ENCODE assay signal across 1 cellular context in the genomic region with DNA sequence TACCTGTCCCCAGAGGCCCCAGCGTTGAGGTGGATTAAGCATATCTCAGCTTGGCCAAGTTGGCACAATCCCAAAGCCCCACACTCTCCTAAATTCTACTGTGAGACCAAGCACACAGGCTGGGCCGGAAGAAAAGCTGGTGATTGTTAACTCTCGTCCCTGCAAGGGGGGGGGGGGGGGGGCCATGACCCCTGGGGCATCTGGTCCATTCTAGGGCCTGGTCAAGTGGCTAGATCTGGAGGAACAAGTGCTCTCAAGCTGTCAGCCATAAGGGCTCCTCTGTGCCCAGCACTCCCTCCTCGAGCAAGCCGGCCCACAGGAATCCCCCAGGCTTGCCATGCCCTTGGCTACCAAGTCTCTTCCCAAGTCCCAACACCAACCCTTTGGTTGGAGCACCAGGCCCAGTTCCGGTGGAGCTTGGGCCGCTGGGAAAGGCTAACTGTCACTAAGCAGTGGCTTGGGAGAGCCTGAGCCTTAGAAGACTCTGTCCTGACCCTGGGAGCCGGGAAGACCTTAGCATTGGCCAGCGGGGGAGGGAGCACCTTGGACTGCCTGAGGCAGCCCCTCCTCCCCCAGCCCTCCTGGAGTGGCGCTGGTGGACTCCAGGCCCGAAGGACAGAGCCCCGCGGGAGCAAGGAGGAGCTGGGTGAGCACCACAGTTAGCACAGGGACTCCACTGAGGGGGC.
TF ChIP-seq lines count a peak whose summit lies in the region.

No MANE protein-coding gene starts in this region.

TF ChIP-seq in K562, 482 proteins besides CTCF, POLR2A, EP300 and RAD21 (continued from another document and continues in another):
- TF ChIP-seq, protein P1, sequence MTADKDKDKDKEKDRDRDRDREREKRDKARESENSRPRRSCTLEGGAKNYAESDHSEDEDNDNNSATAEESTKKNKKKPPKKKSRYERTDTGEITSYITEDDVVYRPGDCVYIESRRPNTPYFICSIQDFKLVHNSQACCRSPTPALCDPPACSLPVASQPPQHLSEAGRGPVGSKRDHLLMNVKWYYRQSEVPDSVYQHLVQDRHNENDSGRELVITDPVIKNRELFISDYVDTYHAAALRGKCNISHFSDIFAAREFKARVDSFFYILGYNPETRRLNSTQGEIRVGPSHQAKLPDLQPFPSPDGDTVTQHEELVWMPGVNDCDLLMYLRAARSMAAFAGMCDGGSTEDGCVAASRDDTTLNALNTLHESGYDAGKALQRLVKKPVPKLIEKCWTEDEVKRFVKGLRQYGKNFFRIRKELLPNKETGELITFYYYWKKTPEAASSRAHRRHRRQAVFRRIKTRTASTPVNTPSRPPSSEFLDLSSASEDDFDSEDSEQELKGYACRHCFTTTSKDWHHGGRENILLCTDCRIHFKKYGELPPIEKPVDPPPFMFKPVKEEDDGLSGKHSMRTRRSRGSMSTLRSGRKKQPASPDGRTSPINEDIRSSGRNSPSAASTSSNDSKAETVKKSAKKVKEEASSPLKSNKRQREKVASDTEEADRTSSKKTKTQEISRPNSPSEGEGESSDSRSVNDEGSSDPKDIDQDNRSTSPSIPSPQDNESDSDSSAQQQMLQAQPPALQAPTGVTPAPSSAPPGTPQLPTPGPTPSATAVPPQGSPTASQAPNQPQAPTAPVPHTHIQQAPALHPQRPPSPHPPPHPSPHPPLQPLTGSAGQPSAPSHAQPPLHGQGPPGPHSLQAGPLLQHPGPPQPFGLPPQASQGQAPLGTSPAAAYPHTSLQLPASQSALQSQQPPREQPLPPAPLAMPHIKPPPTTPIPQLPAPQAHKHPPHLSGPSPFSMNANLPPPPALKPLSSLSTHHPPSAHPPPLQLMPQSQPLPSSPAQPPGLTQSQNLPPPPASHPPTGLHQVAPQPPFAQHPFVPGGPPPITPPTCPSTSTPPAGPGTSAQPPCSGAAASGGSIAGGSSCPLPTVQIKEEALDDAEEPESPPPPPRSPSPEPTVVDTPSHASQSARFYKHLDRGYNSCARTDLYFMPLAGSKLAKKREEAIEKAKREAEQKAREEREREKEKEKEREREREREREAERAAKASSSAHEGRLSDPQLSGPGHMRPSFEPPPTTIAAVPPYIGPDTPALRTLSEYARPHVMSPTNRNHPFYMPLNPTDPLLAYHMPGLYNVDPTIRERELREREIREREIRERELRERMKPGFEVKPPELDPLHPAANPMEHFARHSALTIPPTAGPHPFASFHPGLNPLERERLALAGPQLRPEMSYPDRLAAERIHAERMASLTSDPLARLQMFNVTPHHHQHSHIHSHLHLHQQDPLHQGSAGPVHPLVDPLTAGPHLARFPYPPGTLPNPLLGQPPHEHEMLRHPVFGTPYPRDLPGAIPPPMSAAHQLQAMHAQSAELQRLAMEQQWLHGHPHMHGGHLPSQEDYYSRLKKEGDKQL (CRISPR knock-in tag; IDR thresholded peaks at IDR 0.05; ENCODE audit: borderline replicate concordance), result no peak
- TF ChIP-seq, protein P2, sequence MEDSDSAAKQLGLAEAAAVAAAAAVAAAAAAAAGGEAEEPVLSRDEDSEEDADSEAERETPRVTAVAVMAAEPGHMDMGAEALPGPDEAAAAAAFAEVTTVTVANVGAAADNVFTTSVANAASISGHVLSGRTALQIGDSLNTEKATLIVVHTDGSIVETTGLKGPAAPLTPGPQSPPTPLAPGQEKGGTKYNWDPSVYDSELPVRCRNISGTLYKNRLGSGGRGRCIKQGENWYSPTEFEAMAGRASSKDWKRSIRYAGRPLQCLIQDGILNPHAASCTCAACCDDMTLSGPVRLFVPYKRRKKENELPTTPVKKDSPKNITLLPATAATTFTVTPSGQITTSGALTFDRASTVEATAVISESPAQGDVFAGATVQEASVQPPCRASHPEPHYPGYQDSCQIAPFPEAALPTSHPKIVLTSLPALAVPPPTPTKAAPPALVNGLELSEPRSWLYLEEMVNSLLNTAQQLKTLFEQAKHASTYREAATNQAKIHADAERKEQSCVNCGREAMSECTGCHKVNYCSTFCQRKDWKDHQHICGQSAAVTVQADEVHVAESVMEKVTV (CRISPR knock-in tag; IDR thresholded peaks at IDR 0.05), result no peak
- TF ChIP-seq SMAD3 (CRISPR knock-in tag; conservative IDR thresholded peaks at IDR 0.05) (no peak), ZBTB1 (CRISPR knock-in tag; IDR thresholded peaks at IDR 0.05; ENCODE audit: borderline replicate concordance, low read depth) (no peak), TSC22D4 (tag; IDR thresholded peaks at IDR 0.05) (no peak), MCM2 (IDR thresholded peaks at IDR 0.05; ENCODE audit: low read depth) (no peak), ZNF12 (CRISPR knock-in tag; IDR thresholded peaks at IDR 0.05) (no peak), STAT5B (CRISPR knock-in tag; IDR thresholded peaks at IDR 0.05) (no peak), SNRNP70 (optimal IDR thresholded peaks at IDR 0.05; ENCODE audit: low read depth, low read length) (no peak), ZNF263 (CRISPR knock-in tag; IDR thresholded peaks at IDR 0.05; ENCODE audit: borderline replicate concordance) (peak; percentile 70), NRF1 (conservative IDR thresholded peaks at IDR 0.05 in 1 of 2, IDR thresholded peaks at IDR 0.05 in 1 of 2) (no peak), KDM1A (IDR thresholded peaks at IDR 0.05) (no peak), CREBBP (IDR thresholded peaks at IDR 0.05; ENCODE audit: low read depth, low read length) (no peak)
- TF ChIP-seq, protein P3, sequence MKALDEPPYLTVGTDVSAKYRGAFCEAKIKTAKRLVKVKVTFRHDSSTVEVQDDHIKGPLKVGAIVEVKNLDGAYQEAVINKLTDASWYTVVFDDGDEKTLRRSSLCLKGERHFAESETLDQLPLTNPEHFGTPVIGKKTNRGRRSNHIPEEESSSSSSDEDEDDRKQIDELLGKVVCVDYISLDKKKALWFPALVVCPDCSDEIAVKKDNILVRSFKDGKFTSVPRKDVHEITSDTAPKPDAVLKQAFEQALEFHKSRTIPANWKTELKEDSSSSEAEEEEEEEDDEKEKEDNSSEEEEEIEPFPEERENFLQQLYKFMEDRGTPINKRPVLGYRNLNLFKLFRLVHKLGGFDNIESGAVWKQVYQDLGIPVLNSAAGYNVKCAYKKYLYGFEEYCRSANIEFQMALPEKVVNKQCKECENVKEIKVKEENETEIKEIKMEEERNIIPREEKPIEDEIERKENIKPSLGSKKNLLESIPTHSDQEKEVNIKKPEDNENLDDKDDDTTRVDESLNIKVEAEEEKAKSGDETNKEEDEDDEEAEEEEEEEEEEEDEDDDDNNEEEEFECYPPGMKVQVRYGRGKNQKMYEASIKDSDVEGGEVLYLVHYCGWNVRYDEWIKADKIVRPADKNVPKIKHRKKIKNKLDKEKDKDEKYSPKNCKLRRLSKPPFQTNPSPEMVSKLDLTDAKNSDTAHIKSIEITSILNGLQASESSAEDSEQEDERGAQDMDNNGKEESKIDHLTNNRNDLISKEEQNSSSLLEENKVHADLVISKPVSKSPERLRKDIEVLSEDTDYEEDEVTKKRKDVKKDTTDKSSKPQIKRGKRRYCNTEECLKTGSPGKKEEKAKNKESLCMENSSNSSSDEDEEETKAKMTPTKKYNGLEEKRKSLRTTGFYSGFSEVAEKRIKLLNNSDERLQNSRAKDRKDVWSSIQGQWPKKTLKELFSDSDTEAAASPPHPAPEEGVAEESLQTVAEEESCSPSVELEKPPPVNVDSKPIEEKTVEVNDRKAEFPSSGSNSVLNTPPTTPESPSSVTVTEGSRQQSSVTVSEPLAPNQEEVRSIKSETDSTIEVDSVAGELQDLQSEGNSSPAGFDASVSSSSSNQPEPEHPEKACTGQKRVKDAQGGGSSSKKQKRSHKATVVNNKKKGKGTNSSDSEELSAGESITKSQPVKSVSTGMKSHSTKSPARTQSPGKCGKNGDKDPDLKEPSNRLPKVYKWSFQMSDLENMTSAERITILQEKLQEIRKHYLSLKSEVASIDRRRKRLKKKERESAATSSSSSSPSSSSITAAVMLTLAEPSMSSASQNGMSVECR (CRISPR knock-in tag; IDR thresholded peaks at IDR 0.05), result no peak
- TF ChIP-seq, protein P4, sequence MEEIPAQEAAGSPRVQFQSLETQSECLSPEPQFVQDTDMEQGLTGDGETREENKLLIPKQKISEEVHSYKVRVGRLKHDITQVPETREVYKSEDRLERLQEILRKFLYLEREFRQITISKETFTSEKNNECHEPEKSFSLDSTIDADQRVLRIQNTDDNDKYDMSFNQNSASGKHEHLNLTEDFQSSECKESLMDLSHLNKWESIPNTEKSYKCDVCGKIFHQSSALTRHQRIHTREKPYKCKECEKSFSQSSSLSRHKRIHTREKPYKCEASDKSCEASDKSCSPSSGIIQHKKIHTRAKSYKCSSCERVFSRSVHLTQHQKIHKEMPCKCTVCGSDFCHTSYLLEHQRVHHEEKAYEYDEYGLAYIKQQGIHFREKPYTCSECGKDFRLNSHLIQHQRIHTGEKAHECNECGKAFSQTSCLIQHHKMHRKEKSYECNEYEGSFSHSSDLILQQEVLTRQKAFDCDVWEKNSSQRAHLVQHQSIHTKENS (CRISPR knock-in tag; IDR thresholded peaks at IDR 0.05), result no peak
- TF ChIP-seq, protein P5, sequence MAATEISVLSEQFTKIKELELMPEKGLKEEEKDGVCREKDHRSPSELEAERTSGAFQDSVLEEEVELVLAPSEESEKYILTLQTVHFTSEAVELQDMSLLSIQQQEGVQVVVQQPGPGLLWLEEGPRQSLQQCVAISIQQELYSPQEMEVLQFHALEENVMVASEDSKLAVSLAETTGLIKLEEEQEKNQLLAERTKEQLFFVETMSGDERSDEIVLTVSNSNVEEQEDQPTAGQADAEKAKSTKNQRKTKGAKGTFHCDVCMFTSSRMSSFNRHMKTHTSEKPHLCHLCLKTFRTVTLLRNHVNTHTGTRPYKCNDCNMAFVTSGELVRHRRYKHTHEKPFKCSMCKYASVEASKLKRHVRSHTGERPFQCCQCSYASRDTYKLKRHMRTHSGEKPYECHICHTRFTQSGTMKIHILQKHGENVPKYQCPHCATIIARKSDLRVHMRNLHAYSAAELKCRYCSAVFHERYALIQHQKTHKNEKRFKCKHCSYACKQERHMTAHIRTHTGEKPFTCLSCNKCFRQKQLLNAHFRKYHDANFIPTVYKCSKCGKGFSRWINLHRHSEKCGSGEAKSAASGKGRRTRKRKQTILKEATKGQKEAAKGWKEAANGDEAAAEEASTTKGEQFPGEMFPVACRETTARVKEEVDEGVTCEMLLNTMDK (IDR thresholded peaks at IDR 0.05; ENCODE audit: borderline replicate concordance, insufficient read depth, low read depth, low read length, poor library complexity, severe bottlenecking), result no peak
- TF ChIP-seq, protein P6, sequence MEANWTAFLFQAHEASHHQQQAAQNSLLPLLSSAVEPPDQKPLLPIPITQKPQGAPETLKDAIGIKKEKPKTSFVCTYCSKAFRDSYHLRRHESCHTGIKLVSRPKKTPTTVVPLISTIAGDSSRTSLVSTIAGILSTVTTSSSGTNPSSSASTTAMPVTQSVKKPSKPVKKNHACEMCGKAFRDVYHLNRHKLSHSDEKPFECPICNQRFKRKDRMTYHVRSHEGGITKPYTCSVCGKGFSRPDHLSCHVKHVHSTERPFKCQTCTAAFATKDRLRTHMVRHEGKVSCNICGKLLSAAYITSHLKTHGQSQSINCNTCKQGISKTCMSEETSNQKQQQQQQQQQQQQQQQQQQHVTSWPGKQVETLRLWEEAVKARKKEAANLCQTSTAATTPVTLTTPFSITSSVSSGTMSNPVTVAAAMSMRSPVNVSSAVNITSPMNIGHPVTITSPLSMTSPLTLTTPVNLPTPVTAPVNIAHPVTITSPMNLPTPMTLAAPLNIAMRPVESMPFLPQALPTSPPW (CRISPR knock-in tag; IDR thresholded peaks at IDR 0.05), result 0 out of 2 replicates have a peak, but pooled peaks have one; percentile 12
